Comparison of ENCODE assay signal across 1 cellular context in the genomic region with DNA sequence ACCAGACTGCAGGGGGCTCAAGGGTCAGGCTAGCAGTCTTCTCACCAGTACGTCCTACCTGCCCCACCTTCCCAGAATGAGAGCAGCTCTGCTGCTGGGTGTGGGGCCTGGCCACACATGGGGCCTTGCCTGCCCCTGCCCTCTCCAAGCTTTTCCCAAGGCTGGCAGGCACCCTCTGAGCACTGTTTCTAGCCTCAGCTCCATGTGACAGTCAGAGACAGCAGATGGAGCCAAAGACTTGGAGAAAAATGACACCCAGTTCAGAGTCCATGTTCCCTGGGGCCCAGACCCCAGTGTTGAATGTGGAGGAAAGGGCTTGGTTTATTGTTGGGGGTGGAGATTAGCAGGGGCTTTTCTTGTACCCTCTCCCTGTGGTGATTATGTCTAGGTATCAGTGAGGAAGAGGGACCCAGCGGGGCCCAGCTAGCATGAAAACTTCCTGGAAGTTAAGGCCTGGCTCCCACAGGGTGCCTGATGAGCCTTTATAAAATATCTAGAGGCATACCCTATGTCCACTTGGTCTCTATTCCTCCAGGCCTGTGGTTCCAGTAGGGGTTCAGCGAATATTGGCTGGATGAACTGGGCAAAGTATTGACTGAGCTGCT.
TF ChIP-seq lines count a peak whose summit lies in the region.

No MANE protein-coding gene starts in this region.

TF ChIP-seq in HepG2, 621 proteins besides CTCF, POLR2A, EP300 and RAD21 (continued from another document and continues in another):
- TF ChIP-seq ZBTB37 (CRISPR knock-in tag; IDR thresholded peaks at IDR 0.05) (no peak), ZNF878 (CRISPR knock-in tag; IDR thresholded peaks at IDR 0.05) (no peak), TBL1XR1 (IDR thresholded peaks at IDR 0.05; ENCODE audit: borderline replicate concordance, low read length, partially characterized antibody) (no peak), RCOR2 (CRISPR knock-in tag; IDR thresholded peaks at IDR 0.05) (no peak), ZGPAT (CRISPR knock-in tag; IDR thresholded peaks at IDR 0.05) (no peak), ZNF350 (CRISPR knock-in tag; IDR thresholded peaks at IDR 0.05; ENCODE audit: borderline replicate concordance, low read depth) (no peak), ZNF556 (CRISPR knock-in tag; IDR thresholded peaks at IDR 0.05; ENCODE audit: borderline replicate concordance) (peak; percentile 28; the same call in 1 of the 2 replicates), ATF3 (CRISPR knock-in tag; IDR thresholded peaks at IDR 0.05) (no peak), SP5 (CRISPR knock-in tag; IDR thresholded peaks at IDR 0.05; ENCODE audit: borderline replicate concordance, low read depth) (no peak), ZNF607 (CRISPR knock-in tag; IDR thresholded peaks at IDR 0.05; ENCODE audit: borderline replicate concordance) (no peak), HNF4A (CRISPR knock-in tag; IDR thresholded peaks at IDR 0.05) (peak; percentile 84), HCFC1 (IDR thresholded peaks at IDR 0.05; ENCODE audit: low read depth, low read length) (no peak), ZNF704 (CRISPR knock-in tag; IDR thresholded peaks at IDR 0.05; ENCODE audit: borderline replicate concordance) (no peak), ZNF75D (CRISPR knock-in tag; IDR thresholded peaks at IDR 0.05; ENCODE audit: borderline replicate concordance) (no peak), ZNF274 (CRISPR knock-in tag; IDR thresholded peaks at IDR 0.05) (no peak), SMAD9 (CRISPR knock-in tag; IDR thresholded peaks at IDR 0.05) (no peak), ZNF160 (CRISPR knock-in tag; IDR thresholded peaks at IDR 0.05) (no peak), SYNCRIP (IDR thresholded peaks at IDR 0.05; ENCODE audit: insufficient read depth, low read depth, low read length) (no peak), MYC (CRISPR knock-in tag; IDR thresholded peaks at IDR 0.05; ENCODE audit: borderline replicate concordance) (no peak; the same call in 1 of the 2 replicates), SP4 (CRISPR knock-in tag; IDR thresholded peaks at IDR 0.05) (no peak), NPAS2 (CRISPR knock-in tag; IDR thresholded peaks at IDR 0.05; ENCODE audit: borderline replicate concordance) (no peak), CEBPZ (IDR thresholded peaks at IDR 0.05; ENCODE audit: low read length) (no peak), CREM (IDR thresholded peaks at IDR 0.05) (no peak), CREM (CRISPR knock-in tag; IDR thresholded peaks at IDR 0.05) (no peak)
- TF ChIP-seq, protein P1, sequence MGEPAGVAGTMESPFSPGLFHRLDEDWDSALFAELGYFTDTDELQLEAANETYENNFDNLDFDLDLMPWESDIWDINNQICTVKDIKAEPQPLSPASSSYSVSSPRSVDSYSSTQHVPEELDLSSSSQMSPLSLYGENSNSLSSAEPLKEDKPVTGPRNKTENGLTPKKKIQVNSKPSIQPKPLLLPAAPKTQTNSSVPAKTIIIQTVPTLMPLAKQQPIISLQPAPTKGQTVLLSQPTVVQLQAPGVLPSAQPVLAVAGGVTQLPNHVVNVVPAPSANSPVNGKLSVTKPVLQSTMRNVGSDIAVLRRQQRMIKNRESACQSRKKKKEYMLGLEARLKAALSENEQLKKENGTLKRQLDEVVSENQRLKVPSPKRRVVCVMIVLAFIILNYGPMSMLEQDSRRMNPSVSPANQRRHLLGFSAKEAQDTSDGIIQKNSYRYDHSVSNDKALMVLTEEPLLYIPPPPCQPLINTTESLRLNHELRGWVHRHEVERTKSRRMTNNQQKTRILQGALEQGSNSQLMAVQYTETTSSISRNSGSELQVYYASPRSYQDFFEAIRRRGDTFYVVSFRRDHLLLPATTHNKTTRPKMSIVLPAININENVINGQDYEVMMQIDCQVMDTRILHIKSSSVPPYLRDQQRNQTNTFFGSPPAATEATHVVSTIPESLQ (CRISPR knock-in tag; conservative IDR thresholded peaks at IDR 0.05): no peak
- TF ChIP-seq, protein P2, sequence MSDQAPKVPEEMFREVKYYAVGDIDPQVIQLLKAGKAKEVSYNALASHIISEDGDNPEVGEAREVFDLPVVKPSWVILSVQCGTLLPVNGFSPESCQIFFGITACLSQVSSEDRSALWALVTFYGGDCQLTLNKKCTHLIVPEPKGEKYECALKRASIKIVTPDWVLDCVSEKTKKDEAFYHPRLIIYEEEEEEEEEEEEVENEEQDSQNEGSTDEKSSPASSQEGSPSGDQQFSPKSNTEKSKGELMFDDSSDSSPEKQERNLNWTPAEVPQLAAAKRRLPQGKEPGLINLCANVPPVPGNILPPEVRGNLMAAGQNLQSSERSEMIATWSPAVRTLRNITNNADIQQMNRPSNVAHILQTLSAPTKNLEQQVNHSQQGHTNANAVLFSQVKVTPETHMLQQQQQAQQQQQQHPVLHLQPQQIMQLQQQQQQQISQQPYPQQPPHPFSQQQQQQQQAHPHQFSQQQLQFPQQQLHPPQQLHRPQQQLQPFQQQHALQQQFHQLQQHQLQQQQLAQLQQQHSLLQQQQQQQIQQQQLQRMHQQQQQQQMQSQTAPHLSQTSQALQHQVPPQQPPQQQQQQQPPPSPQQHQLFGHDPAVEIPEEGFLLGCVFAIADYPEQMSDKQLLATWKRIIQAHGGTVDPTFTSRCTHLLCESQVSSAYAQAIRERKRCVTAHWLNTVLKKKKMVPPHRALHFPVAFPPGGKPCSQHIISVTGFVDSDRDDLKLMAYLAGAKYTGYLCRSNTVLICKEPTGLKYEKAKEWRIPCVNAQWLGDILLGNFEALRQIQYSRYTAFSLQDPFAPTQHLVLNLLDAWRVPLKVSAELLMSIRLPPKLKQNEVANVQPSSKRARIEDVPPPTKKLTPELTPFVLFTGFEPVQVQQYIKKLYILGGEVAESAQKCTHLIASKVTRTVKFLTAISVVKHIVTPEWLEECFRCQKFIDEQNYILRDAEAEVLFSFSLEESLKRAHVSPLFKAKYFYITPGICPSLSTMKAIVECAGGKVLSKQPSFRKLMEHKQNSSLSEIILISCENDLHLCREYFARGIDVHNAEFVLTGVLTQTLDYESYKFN (CRISPR knock-in tag; conservative IDR thresholded peaks at IDR 0.05): peak; percentile 41; the same call in 1 of the 2 replicates
- TF ChIP-seq, protein P3, sequence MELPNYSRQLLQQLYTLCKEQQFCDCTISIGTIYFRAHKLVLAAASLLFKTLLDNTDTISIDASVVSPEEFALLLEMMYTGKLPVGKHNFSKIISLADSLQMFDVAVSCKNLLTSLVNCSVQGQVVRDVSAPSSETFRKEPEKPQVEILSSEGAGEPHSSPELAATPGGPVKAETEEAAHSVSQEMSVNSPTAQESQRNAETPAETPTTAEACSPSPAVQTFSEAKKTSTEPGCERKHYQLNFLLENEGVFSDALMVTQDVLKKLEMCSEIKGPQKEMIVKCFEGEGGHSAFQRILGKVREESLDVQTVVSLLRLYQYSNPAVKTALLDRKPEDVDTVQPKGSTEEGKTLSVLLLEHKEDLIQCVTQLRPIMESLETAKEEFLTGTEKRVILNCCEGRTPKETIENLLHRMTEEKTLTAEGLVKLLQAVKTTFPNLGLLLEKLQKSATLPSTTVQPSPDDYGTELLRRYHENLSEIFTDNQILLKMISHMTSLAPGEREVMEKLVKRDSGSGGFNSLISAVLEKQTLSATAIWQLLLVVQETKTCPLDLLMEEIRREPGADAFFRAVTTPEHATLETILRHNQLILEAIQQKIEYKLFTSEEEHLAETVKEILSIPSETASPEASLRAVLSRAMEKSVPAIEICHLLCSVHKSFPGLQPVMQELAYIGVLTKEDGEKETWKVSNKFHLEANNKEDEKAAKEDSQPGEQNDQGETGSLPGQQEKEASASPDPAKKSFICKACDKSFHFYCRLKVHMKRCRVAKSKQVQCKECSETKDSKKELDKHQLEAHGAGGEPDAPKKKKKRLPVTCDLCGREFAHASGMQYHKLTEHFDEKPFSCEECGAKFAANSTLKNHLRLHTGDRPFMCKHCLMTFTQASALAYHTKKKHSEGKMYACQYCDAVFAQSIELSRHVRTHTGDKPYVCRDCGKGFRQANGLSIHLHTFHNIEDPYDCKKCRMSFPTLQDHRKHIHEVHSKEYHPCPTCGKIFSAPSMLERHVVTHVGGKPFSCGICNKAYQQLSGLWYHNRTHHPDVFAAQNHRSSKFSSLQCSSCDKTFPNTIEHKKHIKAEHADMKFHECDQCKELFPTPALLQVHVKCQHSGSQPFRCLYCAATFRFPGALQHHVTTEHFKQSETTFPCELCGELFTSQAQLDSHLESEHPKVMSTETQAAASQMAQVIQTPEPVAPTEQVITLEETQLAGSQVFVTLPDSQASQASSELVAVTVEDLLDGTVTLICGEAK (IDR thresholded peaks at IDR 0.05): no peak
- TF ChIP-seq, protein P3 (CRISPR knock-in tag; IDR thresholded peaks at IDR 0.05): no peak
